Comparison of ENCODE assay signal across 8 cellular contexts in the genomic region with DNA sequence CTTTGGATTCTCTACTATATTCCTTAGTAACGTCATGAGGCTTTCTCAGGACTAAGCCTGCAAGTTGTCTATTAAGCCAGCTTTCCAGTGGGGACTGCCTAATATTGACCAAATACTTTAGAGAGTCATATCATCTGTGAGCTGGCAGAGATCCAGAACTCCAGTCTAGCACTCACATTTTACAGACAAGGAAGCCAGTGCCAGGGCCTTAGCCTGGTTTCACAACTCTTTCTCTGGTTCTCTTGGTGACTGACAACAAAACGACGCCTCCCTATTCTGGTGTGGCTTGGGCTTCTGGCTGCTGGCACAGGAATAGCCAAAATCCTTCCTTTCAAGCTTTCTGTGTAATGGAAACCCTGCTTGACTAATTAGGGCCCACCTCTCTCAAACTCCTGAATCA.
A peak's percentile ranks its signal among the peaks of the same experiment; 100 is the strongest.
DNase-seq lines count a peak whose midpoint lies in the region; TF ChIP-seq lines count a peak whose summit lies in the region.

No MANE protein-coding gene starts in this region.

- no peaks in the 10 kb centered on the region for H3K36me3 ChIP-seq in osteoblast (ENCODE audit: insufficient read depth, low read length)
- H3K36me3 ChIP-seq in HAP-1 (replicated peaks), result no peaks in the 10 kb centered on the region

- DNase-seq in DMS53 (lab: John Stamatoyannopoulos, UW), result peak; percentile 94
- peak; percentile 70 for DNase-seq in NCI-H510A (lab: John Stamatoyannopoulos, UW)
- peak; percentile 96 for DNase-seq in epithelial cell of esophagus (ENCODE audit: low read depth)
- DNase-seq in osteoblast (ENCODE audit: insufficient read length, low spot score, missing footprints), result no peak
- no peak for DNase-seq in HAP-1 (ENCODE audit: low spot score in 2 of 2)
- no peak for DNase-seq in activated naive CD4-positive, alpha-beta T cell treated with anti-CD3 and anti-CD28 coated beads, Interleukin-2, amount 50 U/mL, for 16 hours
- DNase-seq in activated CD4-positive, alpha-beta T cell treated with anti-CD3 and anti-CD28 coated beads, Interleukin-2, amount 10 ng/mL, durations not matched to agents 7 days and 5 days, result no peak
- DNase-seq in GM10248 (ENCODE audit: extremely low spot score), result no peak

- H3K27ac ChIP-seq in osteoblast (ENCODE audit: low read depth, low read length), result peak overlapping the region; percentile 95

- in situ Hi-C loops in HAP-1 (cut with MboI; ENCODE audit: low sequenced_read_pairs), result no loop called here

- peaks cover 3% of the 10 kb centered on the region for H4K20me1 ChIP-seq in osteoblast (ENCODE audit: insufficient read depth, low read length)

- H3K79me2 ChIP-seq in osteoblast (ENCODE audit: insufficient read depth, low read length), result no peaks in the 10 kb centered on the region

- H3K9me3 ChIP-seq in osteoblast (ENCODE audit: low read depth, low read length), result no peaks in the 10 kb centered on the region
- H3K9me3 ChIP-seq in HAP-1, result no peaks in the 10 kb centered on the region

- POLR2A ChIA-PET in activated CD4-positive, alpha-beta T cell treated with anti-CD3 and anti-CD28 coated beads, Interleukin-2, amount 10 ng/mL, durations not matched to agents 7 days and 5 days (lab: Charles Lee), result no interaction called here
- POLR2A ChIA-PET in GM10248 (lab: Yijun Ruan, JAX), result no interaction called here

- CTCF ChIA-PET in activated CD4-positive, alpha-beta T cell treated with anti-CD3 and anti-CD28 coated beads, Interleukin-2, amount 10 ng/mL, durations not matched to agents 7 days and 5 days (lab: Charles Lee), result interaction anchor here (0.7 to 4.6 kb wide), 5 partner anchors 10 to 1271 kb away, joined by 3 to 46 read pairs (median 9); no protein-coding TSS in a partner anchor
- CTCF ChIA-PET in GM10248 (lab: Yijun Ruan, JAX), result interaction anchor here (1.0 to 7.6 kb wide), 12 partner anchors 10 to 417 kb away, joined by 3 to 133 read pairs (median 14); no protein-coding TSS in a partner anchor

- peak overlapping the region; percentile 9 for H3K4me2 ChIP-seq in osteoblast (ENCODE audit: insufficient read depth, low read length)

- H3K4me1 Mint-ChIP-seq in activated CD4-positive, alpha-beta T cell treated with anti-CD3 and anti-CD28 coated beads, Interleukin-2, amount 10 ng/mL, durations not matched to agents 7 days and 5 days, result peaks cover 37% of the 10 kb centered on the region

- no peak overlapping the region for H3K27ac Mint-ChIP-seq in activated CD4-positive, alpha-beta T cell treated with anti-CD3 and anti-CD28 coated beads, Interleukin-2, amount 10 ng/mL, durations not matched to agents 7 days and 5 days

- no peak overlapping the region for H2AFZ ChIP-seq in osteoblast (ENCODE audit: low read length)

- no peaks in the 10 kb centered on the region for H3K27me3 ChIP-seq in osteoblast (ENCODE audit: insufficient read depth, low read length)
- no peaks in the 10 kb centered on the region for H3K27me3 ChIP-seq in HAP-1 (ENCODE audit: low read depth)

- TF ChIP-seq CTCF in epithelial cell of esophagus (IDR thresholded peaks at IDR 0.05; ENCODE audit: insufficient read depth, low read depth, low read length, missing control alignments) (no peak), osteoblast (IDR thresholded peaks at IDR 0.05; ENCODE audit: extremely low read depth, low read depth, low read length) (no peak), GM10248 (IDR thresholded peaks at IDR 0.05; ENCODE audit: control extremely low read depth, extremely low read depth, low read depth, missing control alignments) (no peak)

- H3K4me1 ChIP-seq in osteoblast (ENCODE audit: insufficient read depth, low read length), result peaks cover 42% of the 10 kb centered on the region
- no peaks in the 10 kb centered on the region for H3K4me1 ChIP-seq in HAP-1

- H3K27me3 Mint-ChIP-seq in activated CD4-positive, alpha-beta T cell treated with anti-CD3 and anti-CD28 coated beads, Interleukin-2, amount 10 ng/mL, durations not matched to agents 7 days and 5 days, result peaks cover 4% of the 10 kb centered on the region

- no peaks in the 10 kb centered on the region for H3K9me3 Mint-ChIP-seq in activated CD4-positive, alpha-beta T cell treated with anti-CD3 and anti-CD28 coated beads, Interleukin-2, amount 10 ng/mL, durations not matched to agents 7 days and 5 days

- H3K36me3 Mint-ChIP-seq in activated CD4-positive, alpha-beta T cell treated with anti-CD3 and anti-CD28 coated beads, Interleukin-2, amount 10 ng/mL, durations not matched to agents 7 days and 5 days (ENCODE audit: low read depth), result no peaks in the 10 kb centered on the region

- no peak overlapping the region for H3K4me3 Mint-ChIP-seq in activated CD4-positive, alpha-beta T cell treated with anti-CD3 and anti-CD28 coated beads, Interleukin-2, amount 10 ng/mL, durations not matched to agents 7 days and 5 days

- H3K4me3 ChIP-seq in epithelial cell of esophagus (ENCODE audit: low read length) (no peak overlapping the region), osteoblast (ENCODE audit: insufficient read depth, low read length) (no peak overlapping the region), HAP-1 (no peak overlapping the region)

Comparison
In these comparisons a context has a peak if more than half of its experiments do, and no peak if none do; other contexts are left out.
1. DNase-seq: peak in DMS53 (single experiment), NCI-H510A (single experiment) and epithelial cell of esophagus (single experiment); none in osteoblast (single experiment), HAP-1 (0 of 2), activated naive CD4-positive, alpha-beta T cell treated with anti-CD3 and anti-CD28 coated beads, Interleukin-2, amount 50 U/mL, for 16 hours (single experiment), activated CD4-positive, alpha-beta T cell treated with anti-CD3 and anti-CD28 coated beads, Interleukin-2, amount 10 ng/mL, durations not matched to agents 7 days and 5 days (single experiment) and GM10248 (single experiment).